ENCODE assay signal across 18 cellular contexts in genomic region chr15:74837482-74837881, GRCh38. TPM values are rescaled to one million over a fixed set of nuclear protein-coding genes. Genes with fewer than 3 reads are reported as not detected.
DNase-seq lines count a peak whose midpoint lies in the region; ATAC-seq, FAIRE-seq and TF ChIP-seq lines count a peak whose summit lies in the region.
"Had no signal": no experiment of that assay in that cellular context is flagged by ENCODE, and none has a peak within 500 bp of the region (broad histone marks: within the 10 kb centered on the region; RNA-seq: fewer than 3 reads in every experiment).

No MANE protein-coding gene starts in this region.

- SMC1A ChIA-PET in GM12878 (lab: Charles Lee; ENCODE audit: uncharacterized antibody, unreplicated experiment): interaction anchor here (3.0 kb wide), 1 partner anchor 67 kb away, joined by 16 read pairs; no protein-coding TSS in a partner anchor

- H3K36me3 Mint-ChIP-seq in HFFc6 (ENCODE audit: low read depth): no peaks in the 10 kb centered on the region
- no peaks in the 10 kb centered on the region for H3K36me3 Mint-ChIP-seq in memory B cell

- peaks cover 3% of the 10 kb centered on the region; the same call in 1 of the 2 replicates for H3K79me2 ChIP-seq in GM12878 (ENCODE audit: control insufficient read depth, insufficient read depth, low read length)

- H3K4me3 ChIP-seq in GM12878 (no peak overlapping the region), A673 (ENCODE audit: low read depth, low read length, poor library complexity, severe bottlenecking) (no peak overlapping the region)
- H3K4me3 ChIP-seq: BLaER1 had no signal

- no peak overlapping the region for H3K27ac Mint-ChIP-seq in HFFc6
- peak overlapping the region; percentile 40 for H3K27ac Mint-ChIP-seq in memory B cell

- H3K4me1 ChIP-seq in GM12878 (ENCODE audit: control insufficient read depth, insufficient read depth, low read length) (peaks cover 4% of the 10 kb centered on the region), A673 (ENCODE audit: insufficient read depth, low read length, poor library complexity, severe bottlenecking) (no peaks in the 10 kb centered on the region)

- H3K36me3 ChIP-seq in GM12878 (ENCODE audit: control insufficient read depth in 2 of 2, insufficient read depth in 2 of 2, low read length in 1 of 2) (no peaks in the 10 kb centered on the region), A673 (ENCODE audit: insufficient read depth, low read length, poor library complexity, severe bottlenecking) (peaks cover 8% of the 10 kb centered on the region)

- RAD21 ChIA-PET in GM12878 (lab: Charles Lee; ENCODE audit: unreplicated experiment): interaction anchor here (0.6 to 2.5 kb wide), 2 partner anchors 66 to 205 kb away, joined by 3 to 17 read pairs; no protein-coding TSS in a partner anchor

- no peak for TF ChIP-seq RAD21 in GM12878 (IDR thresholded peaks at IDR 0.05; ENCODE audit: insufficient read depth, low read depth, low read length)

- no peaks in the 10 kb centered on the region for H4K20me1 ChIP-seq in GM12878 (ENCODE audit: control insufficient read depth, insufficient read depth)

- H3K9ac ChIP-seq in GM12878 (ENCODE audit: control insufficient read depth, insufficient read depth, low read length): no peak overlapping the region
- H3K9ac ChIP-seq: KMS-11 had no signal

- BruUV-seq in GM12878 (replicated peaks; lab: Mats Ljungman, UMichigan): no TSS peak
- no TSS peak for BruUV-seq in A673 (replicated peaks; lab: Mats Ljungman, UMichigan)

- no peak for TF ChIP-seq POLR2A in GM12878 (IDR thresholded peaks at IDR 0.05; ENCODE audit: low read depth, low read length)
- TF ChIP-seq POLR2A in GM12892 (IDR thresholded peaks at IDR 0.05; ENCODE audit: low read depth, low read length): no peak

- CTCF ChIA-PET in GM12878 (lab: Yijun Ruan, JAX) (interaction anchor here (0.6 to 4.5 kb wide), 9 partner anchors 33 to 203 kb away, joined by 3 to 30 read pairs (median 4); no protein-coding TSS in a partner anchor), A673 (lab: Charles Lee) (no interaction called here)

- H3K27ac ChIP-seq in GM12878 (ENCODE audit: control insufficient read depth, insufficient read depth) (no peak overlapping the region), A673 (ENCODE audit: low read depth, low read length, poor library complexity, severe bottlenecking) (no peak overlapping the region)
- H3K27ac ChIP-seq: KMS-11 had no signal

- FAIRE-seq in GM12878 (lab: Jason Lieb, UNC) (no peak), GM12892 (lab: Jason Lieb, UNC) (no peak)
- FAIRE-seq: H1, HepG2 had no signal

- in situ Hi-C loops in GM12878 (cut with MboI): no loop called here

- POLR2A ChIA-PET in GM12878 (lab: Charles Lee): no interaction called here
- POLR2A ChIA-PET in A673 (lab: Charles Lee; ENCODE audit: low non-redundant PET): no interaction called here

- H3K9me3 Mint-ChIP-seq in HFFc6 (no peaks in the 10 kb centered on the region), memory B cell (no peaks in the 10 kb centered on the region)

- TF ChIP-seq EP300 in GM12878 (IDR thresholded peaks at IDR 0.05; ENCODE audit: borderline replicate concordance in 1 of 2, control insufficient read depth in 1 of 2, low read depth in 2 of 2, low read length in 2 of 2): no peak

- peaks cover 7% of the 10 kb centered on the region for H3K27me3 Mint-ChIP-seq in HFFc6 (ENCODE audit: insufficient read depth)
- no peaks in the 10 kb centered on the region for H3K27me3 Mint-ChIP-seq in memory B cell

- H3K27me3 ChIP-seq in GM12878 (replicated peaks in 1 of 2; ENCODE audit: control insufficient read depth in 2 of 2, insufficient read depth in 2 of 2, low read length in 1 of 2) (no peaks in the 10 kb centered on the region), A673 (replicated peaks; ENCODE audit: insufficient read depth, low read depth, low read length, poor library complexity) (no peaks in the 10 kb centered on the region)
- H3K27me3 ChIP-seq: BLaER1 had no signal

- intact Hi-C loops in GM12878 (cut with micrococcal nuclease; ENCODE audit: unreplicated experiment): loop anchor here (5.0 kb wide), 1 partner anchor 200 kb away; no protein-coding TSS in a partner anchor
- intact Hi-C loops in A673 (cut with micrococcal nuclease; ENCODE audit: unreplicated experiment): loop anchor here (5.0 kb wide), 1 partner anchor 65 kb away; no protein-coding TSS in a partner anchor

- TF ChIP-seq CTCF in HFFc6 (IDR thresholded peaks at IDR 0.05): peak; percentile 29
- peak; percentile 7 to 24 (median 24); a peak in 4 of 6 replicates for TF ChIP-seq CTCF in GM12878 (IDR thresholded peaks at IDR 0.05 in 2 of 3, conservative IDR thresholded peaks at IDR 0.05 in 1 of 3; ENCODE audit: control insufficient read depth in 2 of 3, extremely low read depth in 1 of 3, insufficient read depth in 1 of 3, low read depth in 3 of 3, low read length in 3 of 3)
- no peak; the same call in 1 of the 2 replicates for TF ChIP-seq CTCF in A673 (conservative IDR thresholded peaks at IDR 0.05; ENCODE audit: low read depth, low read length)

- ATAC-seq in GM12878: 0 out of 3 replicates have a peak, but pooled peaks have one; percentile 16
- no peak for ATAC-seq in memory B cell (ENCODE audit: low read depth)
- no peak for ATAC-seq in HG03045 (IDR thresholded peaks at IDR 0.05; ENCODE audit: unreplicated experiment)
- ATAC-seq: HepG2, PC-3 had no signal

- WGBS in GM12878 (ENCODE audit: insufficient coverage, insufficient replicate concordance, low lambda C conversion rate, missing lambda C conversion rate): 84% methylated on average over 14 of the region's 15 CpGs

- H3K4me2 ChIP-seq in GM12878 (ENCODE audit: control insufficient read depth, insufficient read depth): no peak overlapping the region
- H3K4me2 ChIP-seq: BLaER1, KMS-11 had no signal

- DNase-seq in HFFc6 (no peak), GM12878 (ENCODE audit: low read depth, low spot score) (no peak), memory B cell (ENCODE audit: low spot score in 2 of 2) (no peak), GM12892 (ENCODE audit: insufficient read length) (no peak), A673 (ENCODE audit: low spot score) (no peak)
- DNase-seq in activated CD4-positive, CD25-positive, alpha-beta regulatory T cell treated with anti-CD3 and anti-CD28 coated beads, Interleukin-2, amount 50 U/mL, for 72 hours: no peak
- DNase-seq: DMS 273 treated with DMSO at 0.1 percent for 48 hours; NCI-H1105; NCI-H187; NCI-H69; NK-92 treated with Interleukin-12 subunit alpha and Interleukin-12 subunit beta, amount 100 ng/mL, for 24 hours; PC-3 had no signal

- H3K4me3 Mint-ChIP-seq in HFFc6 (no peak overlapping the region), memory B cell (no peak overlapping the region)

- no peak overlapping the region for H2AFZ ChIP-seq in GM12878 (ENCODE audit: control insufficient read depth, low read depth, low read length)

- H3K4me1 Mint-ChIP-seq in HFFc6 (ENCODE audit: low read depth) (peaks cover 16% of the 10 kb centered on the region; the same call in 1 of the 2 replicates), memory B cell (peaks cover 30% of the 10 kb centered on the region)

- no peaks in the 10 kb centered on the region for H3K9me3 ChIP-seq in GM12878 (replicated peaks; ENCODE audit: control insufficient read depth, insufficient read depth, low read length)
- no peaks in the 10 kb centered on the region for H3K9me3 ChIP-seq in A673 (ENCODE audit: low read depth, low read length, poor library complexity, severe bottlenecking)
- H3K9me3 ChIP-seq: BLaER1 had no signal

RNA-seq across cellular contexts. Expression of gene ULK3, which starts 5.5 kb away (rescaled TPM):
- total RNA-seq in HFFc6 (2021; fragmentation: NEBNext Ultra II Directional; extraction: Animal tissue kit (Norgen Biotek cat#: 25700)): 10 to 100 TPM; 12.5 to 18.9 (median 16.1) TPM
- 50.6 and 54.0 TPM in 2 replicates for total RNA-seq in GM12878 (2013; cell fraction: nucleolus; rRNA removed)
- total RNA-seq in GM12878 (2014; rRNA removed): 28.2 and 29.4 TPM in 2 replicates
- 12.3 and 14.1 TPM in 2 replicates for total RNA-seq in GM12878 (2014; rRNA removed; fragmentation: Illumina TruSeq; extraction: Trizol)
- total RNA-seq in GM12878 (2021): 27.8 and 31.9 TPM in 2 replicates
- 10.4 TPM for polyA plus RNA-seq in GM12878 (2011; ENCODE audit: low read depth)
- polyA plus RNA-seq in GM12878 (2011; rRNA removed): 29.7 and 38.8 TPM in 2 replicates
- 35.0 and 41.0 TPM in 2 replicates for polyA plus RNA-seq in GM12878 (2011; cell fraction: cytosol; rRNA removed)
- polyA plus RNA-seq in GM12878 (2011; cell fraction: nucleus; rRNA removed): 214 and 258 TPM in 2 replicates
- polyA plus RNA-seq in GM12878 (2012): 15.2 and 22.4 TPM in 2 replicates
- polyA plus RNA-seq in GM12878 (2014; fragmentation: Illumina TruSeq; extraction: Trizol): 19.9 and 25.4 TPM in 2 replicates
- polyA plus RNA-seq in GM12878 (2014; fragmentation: Nextera tagmentation; extraction: Ambion mirVana): 1 to 10 TPM in 1 of 2 experiments, under 1 TPM in 1; 0.64 to 1.4 TPM
- 35.3 and 38.9 TPM in 2 replicates for polyA plus RNA-seq in GM12878 (2014; rRNA removed)
- polyA plus RNA-seq in GM12878 (2016; fragmentation: Nextera tagmentation; extraction: Ambion mirVana): 10 to 100 TPM; 26.2 to 28.1 TPM
- polyA minus RNA-seq in GM12878 (2011; rRNA and poly(A)+ RNA removed): 19.2 and 19.5 TPM in 2 replicates
- 6.1 and 9.3 TPM in 2 replicates for polyA minus RNA-seq in GM12878 (2011; cell fraction: cytosol; rRNA and poly(A)+ RNA removed)
- polyA minus RNA-seq in GM12878 (2011; cell fraction: nucleus; rRNA and poly(A)+ RNA removed): 21.8 and 23.7 TPM in 2 replicates
- polyA plus RNA-seq in GM12892 (2012; ENCODE audit: missing spikeins): 25.0 TPM
- 53.3 and 58.3 TPM in 2 replicates for total RNA-seq in A673 (2021)

RNA-seq across cellular contexts. Expression of gene CPLX3, which starts 11.1 kb away (rescaled TPM):
- under 1 TPM in 1 of 6 experiments, not detected in 5; 0.09 TPM for total RNA-seq in HFFc6 (2021; fragmentation: NEBNext Ultra II Directional; extraction: Animal tissue kit (Norgen Biotek cat#: 25700))
- total RNA-seq in GM12878 (2013; cell fraction: nucleolus; rRNA removed): not detected in 2 replicates
- total RNA-seq in GM12878 (2014; rRNA removed) (0.11 TPM in 1 of 2 replicates, not detected in the other), GM12878 (2014; rRNA removed; fragmentation: Illumina TruSeq; extraction: Trizol) (not detected in 2 replicates), GM12878 (2021) (not detected in 2 replicates), A673 (2021) (0.17 and 0.28 TPM in 2 replicates)
- not detected for polyA plus RNA-seq in GM12878 (2011; ENCODE audit: low read depth)
- polyA plus RNA-seq in GM12878 (2011; rRNA removed) (not detected in 2 replicates), GM12878 (2014; fragmentation: Illumina TruSeq; extraction: Trizol) (not detected in 2 replicates), GM12878 (2014; fragmentation: Nextera tagmentation; extraction: Ambion mirVana) (under 1 TPM in 1 of 2 experiments, not detected in 1; 0.02 TPM), GM12878 (2014; rRNA removed) (0.04 TPM in 1 of 2 replicates, not detected in the other), GM12878 (2016; fragmentation: Nextera tagmentation; extraction: Ambion mirVana) (not detected)
- polyA plus RNA-seq in GM12878 (2011; cell fraction: cytosol; rRNA removed): not detected in 2 replicates
- 0.16 and 0.24 TPM in 2 replicates for polyA plus RNA-seq in GM12878 (2011; cell fraction: nucleus; rRNA removed)
- not detected in 2 replicates for polyA plus RNA-seq in GM12878 (2012)
- not detected in 2 replicates for polyA minus RNA-seq in GM12878 (2011; rRNA and poly(A)+ RNA removed)
- not detected in 2 replicates for polyA minus RNA-seq in GM12878 (2011; cell fraction: cytosol; rRNA and poly(A)+ RNA removed)
- not detected in 2 replicates for polyA minus RNA-seq in GM12878 (2011; cell fraction: nucleus; rRNA and poly(A)+ RNA removed)
- not detected for polyA plus RNA-seq in GM12892 (2012; ENCODE audit: missing spikeins)
- total RNA-seq: H1, HepG2, MCF 10A, PC-3 had no signal
- polyA plus RNA-seq: HepG2 had no signal

RNA-seq across cellular contexts. Expression of gene LMAN1L, which starts 24.8 kb away (rescaled TPM):
- total RNA-seq in HFFc6 (2021; fragmentation: NEBNext Ultra II Directional; extraction: Animal tissue kit (Norgen Biotek cat#: 25700)): not detected
- total RNA-seq in GM12878 (2013; cell fraction: nucleolus; rRNA removed): 0.47 and 0.61 TPM in 2 replicates
- not detected in 2 replicates for total RNA-seq in GM12878 (2014; rRNA removed)
- total RNA-seq in GM12878 (2014; rRNA removed; fragmentation: Illumina TruSeq; extraction: Trizol): not detected in 2 replicates
- not detected in 2 replicates for total RNA-seq in GM12878 (2021)
- not detected for polyA plus RNA-seq in GM12878 (2011; ENCODE audit: low read depth)
- polyA plus RNA-seq in GM12878 (2011; rRNA removed): not detected in 2 replicates
- polyA plus RNA-seq in GM12878 (2011; cell fraction: cytosol; rRNA removed): not detected in 2 replicates
- polyA plus RNA-seq in GM12878 (2011; cell fraction: nucleus; rRNA removed): 0.16 and 0.76 TPM in 2 replicates
- 0.20 and 0.32 TPM in 2 replicates for polyA plus RNA-seq in GM12878 (2012)
- polyA plus RNA-seq in GM12878 (2014; fragmentation: Illumina TruSeq; extraction: Trizol): not detected in 2 replicates
- polyA plus RNA-seq in GM12878 (2014; fragmentation: Nextera tagmentation; extraction: Ambion mirVana): not detected
- polyA plus RNA-seq in GM12878 (2014; rRNA removed): not detected in 2 replicates
- not detected for polyA plus RNA-seq in GM12878 (2016; fragmentation: Nextera tagmentation; extraction: Ambion mirVana)
- polyA minus RNA-seq in GM12878 (2011; rRNA and poly(A)+ RNA removed): 0.29 TPM in 1 of 2 replicates, not detected in the other
- not detected in 2 replicates for polyA minus RNA-seq in GM12878 (2011; cell fraction: cytosol; rRNA and poly(A)+ RNA removed)
- polyA minus RNA-seq in GM12878 (2011; cell fraction: nucleus; rRNA and poly(A)+ RNA removed): not detected in 2 replicates
- polyA plus RNA-seq in GM12892 (2012; ENCODE audit: missing spikeins): 0.45 TPM
- 0.80 TPM in 1 of 2 replicates, not detected in the other for total RNA-seq in A673 (2021)
- total RNA-seq: H1, HepG2, PC-3 had no signal
- polyA plus RNA-seq: H1, HepG2 had no signal

RNA-seq across cellular contexts. Expression of gene SCAMP2, which starts 35.7 kb away (rescaled TPM):
- total RNA-seq in HFFc6 (2021; fragmentation: NEBNext Ultra II Directional; extraction: Animal tissue kit (Norgen Biotek cat#: 25700)): 10 to 100 TPM; 70.1 to 86.1 (median 75.9) TPM
- 61.5 and 62.7 TPM in 2 replicates for total RNA-seq in GM12878 (2013; cell fraction: nucleolus; rRNA removed)
- total RNA-seq in GM12878 (2014; rRNA removed) (51.2 and 54.8 TPM in 2 replicates), GM12878 (2014; rRNA removed; fragmentation: Illumina TruSeq; extraction: Trizol) (33.4 and 34.2 TPM in 2 replicates), GM12878 (2021) (98.5 and 101 TPM in 2 replicates), A673 (2021) (77.9 and 94.4 TPM in 2 replicates)
- polyA plus RNA-seq in GM12878 (2011; ENCODE audit: low read depth): 45.6 TPM
- polyA plus RNA-seq in GM12878 (2011; rRNA removed) (30.8 and 117 TPM in 2 replicates), GM12878 (2014; fragmentation: Illumina TruSeq; extraction: Trizol) (112 and 114 TPM in 2 replicates), GM12878 (2014; fragmentation: Nextera tagmentation; extraction: Ambion mirVana) (10 to 100 TPM; 10.9 to 22.5 TPM), GM12878 (2014; rRNA removed) (98.4 and 118 TPM in 2 replicates), GM12878 (2016; fragmentation: Nextera tagmentation; extraction: Ambion mirVana) (100 to 1,000 TPM; 156 to 158 TPM)
- 93.5 and 127 TPM in 2 replicates for polyA plus RNA-seq in GM12878 (2011; cell fraction: cytosol; rRNA removed)
- 94.2 and 105 TPM in 2 replicates for polyA plus RNA-seq in GM12878 (2011; cell fraction: nucleus; rRNA removed)
- 80.2 and 83.4 TPM in 2 replicates for polyA plus RNA-seq in GM12878 (2012)
- polyA minus RNA-seq in GM12878 (2011; rRNA and poly(A)+ RNA removed): 106 and 111 TPM in 2 replicates
- 42.9 and 46.9 TPM in 2 replicates for polyA minus RNA-seq in GM12878 (2011; cell fraction: cytosol; rRNA and poly(A)+ RNA removed)
- 23.8 and 33.4 TPM in 2 replicates for polyA minus RNA-seq in GM12878 (2011; cell fraction: nucleus; rRNA and poly(A)+ RNA removed)
- 52.0 TPM for polyA plus RNA-seq in GM12892 (2012; ENCODE audit: missing spikeins)

RNA-seq across cellular contexts. Expression of gene MPI, which starts 52.4 kb away (rescaled TPM):
- total RNA-seq in HFFc6 (2021; fragmentation: NEBNext Ultra II Directional; extraction: Animal tissue kit (Norgen Biotek cat#: 25700)): 10 to 100 TPM; 32.3 to 43.0 (median 35.4) TPM
- 139 and 141 TPM in 2 replicates for total RNA-seq in GM12878 (2013; cell fraction: nucleolus; rRNA removed)
- 48.9 and 52.6 TPM in 2 replicates for total RNA-seq in GM12878 (2014; rRNA removed)
- 35.2 and 36.2 TPM in 2 replicates for total RNA-seq in GM12878 (2014; rRNA removed; fragmentation: Illumina TruSeq; extraction: Trizol)
- 41.6 and 44.6 TPM in 2 replicates for total RNA-seq in GM12878 (2021)
- 63.8 TPM for polyA plus RNA-seq in GM12878 (2011; ENCODE audit: low read depth)
- polyA plus RNA-seq in GM12878 (2011; rRNA removed): 33.5 and 68.6 TPM in 2 replicates
- polyA plus RNA-seq in GM12878 (2011; cell fraction: cytosol; rRNA removed): 86.2 and 120 TPM in 2 replicates
- 128 and 213 TPM in 2 replicates for polyA plus RNA-seq in GM12878 (2011; cell fraction: nucleus; rRNA removed)
- 91.5 and 97.0 TPM in 2 replicates for polyA plus RNA-seq in GM12878 (2012)
- 51.8 and 93.9 TPM in 2 replicates for polyA plus RNA-seq in GM12878 (2014; fragmentation: Illumina TruSeq; extraction: Trizol)
- 10 to 100 TPM; 38.3 to 43.6 TPM for polyA plus RNA-seq in GM12878 (2014; fragmentation: Nextera tagmentation; extraction: Ambion mirVana)
- polyA plus RNA-seq in GM12878 (2014; rRNA removed): 48.6 and 49.8 TPM in 2 replicates
- polyA plus RNA-seq in GM12878 (2016; fragmentation: Nextera tagmentation; extraction: Ambion mirVana): 10 to 100 TPM; 35.6 to 43.1 TPM
- polyA minus RNA-seq in GM12878 (2011; rRNA and poly(A)+ RNA removed): 77.2 and 93.3 TPM in 2 replicates
- 13.1 and 20.6 TPM in 2 replicates for polyA minus RNA-seq in GM12878 (2011; cell fraction: cytosol; rRNA and poly(A)+ RNA removed)
- 61.1 and 79.2 TPM in 2 replicates for polyA minus RNA-seq in GM12878 (2011; cell fraction: nucleus; rRNA and poly(A)+ RNA removed)
- 73.3 TPM for polyA plus RNA-seq in GM12892 (2012; ENCODE audit: missing spikeins)
- total RNA-seq in A673 (2021): 48.2 and 62.8 TPM in 2 replicates
